3 cellular contexts compared by ENCODE assay signal in the genomic region with DNA sequence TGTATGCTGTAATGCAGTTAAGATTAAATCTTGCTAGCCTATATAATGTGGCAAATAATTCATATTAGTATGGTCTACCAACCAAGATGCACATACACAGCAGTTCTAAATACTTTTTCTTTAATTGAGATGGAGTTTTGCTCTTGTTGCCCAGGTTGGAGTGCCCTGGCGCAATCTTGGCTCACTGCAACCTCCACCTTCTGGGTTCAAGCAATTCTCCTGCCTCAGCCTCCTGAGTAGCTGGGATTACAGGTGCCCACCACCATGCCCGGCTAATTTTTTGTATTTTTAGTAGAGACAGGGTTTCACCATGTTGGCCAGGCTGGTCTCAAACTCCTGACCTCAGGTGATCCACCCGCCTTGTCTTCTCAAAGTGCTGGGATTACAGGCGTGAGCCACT. TPM values are rescaled to one million over a fixed set of nuclear protein-coding genes. Genes with fewer than 3 reads are reported as not detected.
"Had no signal": no experiment of that assay in that cellular context is flagged by ENCODE, and none has a peak within 500 bp of the region (broad histone marks: within the 10 kb centered on the region; RNA-seq: fewer than 3 reads in every experiment).

No MANE protein-coding gene starts in this region.

RNA-seq across cellular contexts. Expression of gene DLG2, which starts 27.2 kb away (rescaled TPM):
- total RNA-seq: M059J had no signal

RNA-seq across cellular contexts. Expression of gene CCDC89, which starts 31.7 kb away (rescaled TPM):
- total RNA-seq: MCF 10A, NCI-H460 had no signal
